12 cellular contexts compared by ENCODE assay signal in the genomic region with DNA sequence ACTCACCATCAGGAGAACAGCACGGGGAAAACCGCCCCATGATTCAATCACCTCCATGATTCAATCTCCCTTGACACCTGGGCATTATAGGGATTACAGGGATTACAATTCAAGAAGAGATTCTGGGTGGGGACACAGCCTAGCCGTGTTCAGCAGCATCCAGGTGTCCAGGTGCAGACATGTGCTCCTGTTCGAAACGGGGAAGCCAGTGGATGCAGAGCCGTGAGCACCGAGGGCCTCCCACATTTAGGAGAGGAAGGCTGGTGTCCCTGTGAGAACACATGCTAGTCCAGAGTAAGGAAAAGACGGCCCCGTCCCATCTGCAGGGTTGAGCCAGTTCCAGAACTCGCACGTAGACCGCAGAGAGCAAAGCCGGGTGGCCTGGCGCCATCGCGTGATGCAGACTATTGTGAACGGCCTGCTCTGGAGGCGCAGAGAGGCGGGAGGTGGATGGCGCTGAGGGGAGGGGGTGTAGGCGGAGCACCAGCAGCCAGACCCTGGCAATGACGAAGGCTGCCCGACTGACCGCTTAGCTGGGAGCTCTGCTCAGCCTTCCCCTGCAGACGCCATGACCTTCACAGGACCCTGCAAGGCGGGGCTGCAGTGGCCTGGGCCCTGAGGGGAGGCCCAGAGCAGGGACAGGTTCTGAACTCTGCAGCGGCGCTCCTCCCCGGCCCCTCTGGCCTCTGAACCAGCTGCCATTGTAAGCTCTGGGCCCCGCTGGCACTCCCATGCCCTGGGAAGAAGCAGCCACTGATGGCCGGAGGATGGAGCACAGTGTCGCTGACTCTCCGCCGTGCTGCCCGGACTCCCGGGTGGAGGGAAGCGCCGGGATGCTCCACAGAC.
DNase-seq lines count a peak whose midpoint lies in the region; ATAC-seq and TF ChIP-seq lines count a peak whose summit lies in the region.
"Had no signal": no experiment of that assay in that cellular context is flagged by ENCODE, and none has a peak within 500 bp of the region (broad histone marks: within the 10 kb centered on the region; RNA-seq: fewer than 3 reads in every experiment).

No MANE protein-coding gene starts in this region.

- no peak overlapping the region for H3K27ac ChIP-seq in breast epithelium
- H3K27ac ChIP-seq in right cardiac atrium (ENCODE audit: low read length) = no peak overlapping the region
- no peak overlapping the region for H3K27ac ChIP-seq in upper lobe of right lung

- no TSS peak for BruUV-seq in MCF 10A (replicated peaks; lab: Mats Ljungman, UMichigan)

- H3K36me3 ChIP-seq in breast epithelium (no peaks in the 10 kb centered on the region), upper lobe of right lung (no peaks in the 10 kb centered on the region)

- no peaks in the 10 kb centered on the region for H3K4me1 Mint-ChIP-seq in MCF 10A (ENCODE audit: insufficient read depth, unreplicated experiment)
- peaks cover 3 to 13% (median 6%) of the 10 kb centered on the region in 4 donors for H3K4me1 Mint-ChIP-seq in naive thymus-derived CD8-positive, alpha-beta T cell

- no peak overlapping the region for H3K27ac Mint-ChIP-seq in MCF 10A (ENCODE audit: low read depth, unreplicated experiment)
- H3K27ac Mint-ChIP-seq in naive thymus-derived CD8-positive, alpha-beta T cell = no peak overlapping the region
- H3K27ac Mint-ChIP-seq: activated CD8-positive, alpha-beta T cell treated with anti-CD3 and anti-CD28 coated beads, Interleukin-2, amount 10 ng/mL, durations not matched to agents 7 days and 5 days had no signal

- no peak overlapping the region for H3K4me3 Mint-ChIP-seq in MCF 10A (ENCODE audit: unreplicated experiment)
- H3K4me3 Mint-ChIP-seq in naive thymus-derived CD8-positive, alpha-beta T cell = peak overlapping the region in 8 of 10 donors; percentile 22 to 75 (median 58)
- H3K4me3 Mint-ChIP-seq: activated CD8-positive, alpha-beta T cell treated with anti-CD3 and anti-CD28 coated beads, Interleukin-2, amount 10 ng/mL, durations not matched to agents 7 days and 5 days had no signal

- H3K9me3 ChIP-seq in breast epithelium = no peaks in the 10 kb centered on the region
- no peaks in the 10 kb centered on the region for H3K9me3 ChIP-seq in right cardiac atrium (ENCODE audit: control insufficient read depth, low read length)
- no peaks in the 10 kb centered on the region for H3K9me3 ChIP-seq in upper lobe of right lung

- no peaks in the 10 kb centered on the region for H3K4me1 ChIP-seq in breast epithelium
- H3K4me1 ChIP-seq in right cardiac atrium (ENCODE audit: control insufficient read depth, insufficient read depth, low read length) = no peaks in the 10 kb centered on the region
- H3K4me1 ChIP-seq in upper lobe of right lung = peaks cover 6% of the 10 kb centered on the region

- no peak for TF ChIP-seq POLR2A in breast epithelium (IDR thresholded peaks at IDR 0.05)

- intact Hi-C loops in breast epithelium (cut with DNase I; ENCODE audit: low total_unique reads) (no loop called here), MCF 10A (cut with micrococcal nuclease) (no loop called here), right cardiac atrium (cut with DNase I) (loop anchor here in 1 of 4 donors (10.0 kb wide), 1 partner anchor 342 kb away; no protein-coding TSS in a partner anchor), upper lobe of right lung (cut with DNase I) (no loop called here)

- ATAC-seq in right cardiac atrium (peak; percentile 63 to 65), upper lobe of right lung (peak; percentile 27)
- ATAC-seq in naive thymus-derived CD8-positive, alpha-beta T cell = no peak
- ATAC-seq: activated CD8-positive, alpha-beta T cell treated with anti-CD3 and anti-CD28 coated beads, Interleukin-2, amount 10 ng/mL, durations not matched to agents 7 days and 5 days had no signal

- H3K4me3 ChIP-seq in breast epithelium = peak overlapping the region in 2 of 3 donors; percentile 4 to 52
- H3K4me3 ChIP-seq in right cardiac atrium (ENCODE audit: low read length) = no peak overlapping the region
- peak overlapping the region; percentile 14 for H3K4me3 ChIP-seq in upper lobe of right lung

- TF ChIP-seq CTCF in breast epithelium (IDR thresholded peaks at IDR 0.05) = no peak
- TF ChIP-seq CTCF in MCF 10A (IDR thresholded peaks at IDR 0.05; ENCODE audit: unreplicated experiment) = no peak
- TF ChIP-seq CTCF in upper lobe of right lung (IDR thresholded peaks at IDR 0.05) = no peak

- no peak for DNase-seq in breast epithelium (ENCODE audit: low spot score in 2 of 2)
- DNase-seq in MCF 10A (ENCODE audit: unreplicated experiment) = no peak
- DNase-seq in right cardiac atrium = peak; percentile 42 to 83 (median 81)
- no peak for DNase-seq in naive thymus-derived CD8-positive, alpha-beta T cell
- DNase-seq in upper lobe of right lung = peak; percentile 63
- DNase-seq in NCI-H774 (lab: John Stamatoyannopoulos, UW) = no peak
- DNase-seq in hepatic stellate cell (ENCODE audit: low spot score) = no peak
- no peak for DNase-seq in effector CD4-positive, alpha-beta T cell
- DNase-seq: GF-D8; MM.1S; NK-92 treated with Interleukin-12 subunit alpha and Interleukin-12 subunit beta, amount 100 ng/mL, for 24 hours had no signal

- no peaks in the 10 kb centered on the region for H3K9me3 Mint-ChIP-seq in MCF 10A (ENCODE audit: unreplicated experiment)
- peaks cover 0 to 2% (median 0%) of the 10 kb centered on the region in 9 donors for H3K9me3 Mint-ChIP-seq in naive thymus-derived CD8-positive, alpha-beta T cell

- H3K27me3 ChIP-seq in breast epithelium (peaks cover 0 to 51% of the 10 kb centered on the region in 2 donors), right cardiac atrium (ENCODE audit: control insufficient read depth, insufficient read depth) (no peaks in the 10 kb centered on the region), upper lobe of right lung (peaks cover 25% of the 10 kb centered on the region)

- H3K27me3 Mint-ChIP-seq in MCF 10A (ENCODE audit: insufficient read depth, unreplicated experiment) = no peaks in the 10 kb centered on the region
- peaks cover 13 to 31% (median 23%) of the 10 kb centered on the region in 5 donors for H3K27me3 Mint-ChIP-seq in naive thymus-derived CD8-positive, alpha-beta T cell

- H3K36me3 Mint-ChIP-seq in MCF 10A (ENCODE audit: insufficient read depth, unreplicated experiment) = no peaks in the 10 kb centered on the region
- no peaks in the 10 kb centered on the region for H3K36me3 Mint-ChIP-seq in naive thymus-derived CD8-positive, alpha-beta T cell

- POLR2A ChIA-PET in MCF 10A (lab: Yijun Ruan, JAX) = no interaction called here
- POLR2A ChIA-PET in naive thymus-derived CD8-positive, alpha-beta T cell (lab: Charles Lee) = no interaction called here

- WGBS in right cardiac atrium = 23% methylated on average over 38 of the region's 38 CpGs

- CTCF ChIA-PET in MCF 10A (lab: Yijun Ruan, JAX) = interaction anchor here (1.0 kb wide), 1 partner anchor 107 kb away, joined by 3 read pairs; no protein-coding TSS in a partner anchor

Comparison
In these comparisons a context has a peak if more than half of its experiments do, and no peak if none do; other contexts are left out.
1. DNase-seq: peak in right cardiac atrium (3 of 3) and upper lobe of right lung (single experiment); none in breast epithelium (0 of 2), MCF 10A (single experiment), naive thymus-derived CD8-positive, alpha-beta T cell (0 of 10), NCI-H774 (single experiment), hepatic stellate cell (single experiment) and effector CD4-positive, alpha-beta T cell (single experiment).
2. ATAC-seq: peak in right cardiac atrium (2 of 2) and upper lobe of right lung (single experiment); none in naive thymus-derived CD8-positive, alpha-beta T cell (0 of 2).